ENCODE assay signal across 2 cellular contexts in genomic region chr5:54519083-54519541, GRCh38.
TF ChIP-seq lines count a peak whose summit lies in the region.

No MANE protein-coding gene starts in this region.

TF ChIP-seq in GM12878, 131 proteins besides CTCF, POLR2A, EP300 and RAD21:
- no peak for TF ChIP-seq CHD1 (IDR thresholded peaks at IDR 0.05; ENCODE audit: low read depth, low read length)
- TF ChIP-seq ETV6 (conservative IDR thresholded peaks at IDR 0.05 in 1 of 2, IDR thresholded peaks at IDR 0.05 in 1 of 2; ENCODE audit: borderline replicate concordance in 1 of 2, low read depth in 1 of 2), result no peak
- TF ChIP-seq RB1 (IDR thresholded peaks at IDR 0.05; ENCODE audit: borderline replicate concordance), result no peak
- TF ChIP-seq SIX5 (IDR thresholded peaks at IDR 0.05; ENCODE audit: low read depth, low read length, severe bottlenecking), result no peak
- no peak for TF ChIP-seq SUPT20H (IDR thresholded peaks at IDR 0.05; ENCODE audit: borderline replicate concordance, control insufficient read depth, low read depth, low read length)
- no peak for TF ChIP-seq CUX1 (IDR thresholded peaks at IDR 0.05; ENCODE audit: insufficient replicate concordance, low read depth, low read length)
- TF ChIP-seq SMC3 (IDR thresholded peaks at IDR 0.05; ENCODE audit: borderline replicate concordance, low read length), result no peak
- TF ChIP-seq E2F4 (IDR thresholded peaks at IDR 0.05; ENCODE audit: low read depth, low read length), result no peak
- TF ChIP-seq ZBTB4 (CRISPR knock-in tag; IDR thresholded peaks at IDR 0.05), result no peak
- TF ChIP-seq ESRRA (IDR thresholded peaks at IDR 0.05; ENCODE audit: low read length), result no peak
- no peak for TF ChIP-seq SMARCA5 (IDR thresholded peaks at IDR 0.05)
- no peak for TF ChIP-seq MXI1 (IDR thresholded peaks at IDR 0.05; ENCODE audit: low read depth, low read length)
- no peak for TF ChIP-seq SUZ12 (IDR thresholded peaks at IDR 0.05; ENCODE audit: unreplicated experiment)
- TF ChIP-seq ZNF274 (IDR thresholded peaks at IDR 0.05; ENCODE audit: insufficient read depth, insufficient read length), result no peak
- no peak for TF ChIP-seq FOS (IDR thresholded peaks at IDR 0.05; ENCODE audit: borderline replicate concordance, extremely low read depth, insufficient read length)

TF ChIP-seq in HepG2, 621 proteins besides CTCF, POLR2A, EP300 and RAD21:
- TF ChIP-seq ZBTB33 (CRISPR knock-in tag; IDR thresholded peaks at IDR 0.05) (0 out of 2 replicates have a peak, but pooled peaks have one; percentile 35), PRMT3 (CRISPR knock-in tag; IDR thresholded peaks at IDR 0.05; ENCODE audit: borderline replicate concordance, low read depth) (no peak), GPBP1L1 (CRISPR knock-in tag; IDR thresholded peaks at IDR 0.05) (no peak), KAT2B (IDR thresholded peaks at IDR 0.05; ENCODE audit: borderline replicate concordance, low read depth, low read length) (no peak), ZNF101 (CRISPR knock-in tag; IDR thresholded peaks at IDR 0.05; ENCODE audit: borderline replicate concordance, low read depth) (no peak), ZNF282 (IDR thresholded peaks at IDR 0.05; ENCODE audit: partially characterized antibody) (no peak)
